ENCODE assay signal across 9 cellular contexts in the genomic region with DNA sequence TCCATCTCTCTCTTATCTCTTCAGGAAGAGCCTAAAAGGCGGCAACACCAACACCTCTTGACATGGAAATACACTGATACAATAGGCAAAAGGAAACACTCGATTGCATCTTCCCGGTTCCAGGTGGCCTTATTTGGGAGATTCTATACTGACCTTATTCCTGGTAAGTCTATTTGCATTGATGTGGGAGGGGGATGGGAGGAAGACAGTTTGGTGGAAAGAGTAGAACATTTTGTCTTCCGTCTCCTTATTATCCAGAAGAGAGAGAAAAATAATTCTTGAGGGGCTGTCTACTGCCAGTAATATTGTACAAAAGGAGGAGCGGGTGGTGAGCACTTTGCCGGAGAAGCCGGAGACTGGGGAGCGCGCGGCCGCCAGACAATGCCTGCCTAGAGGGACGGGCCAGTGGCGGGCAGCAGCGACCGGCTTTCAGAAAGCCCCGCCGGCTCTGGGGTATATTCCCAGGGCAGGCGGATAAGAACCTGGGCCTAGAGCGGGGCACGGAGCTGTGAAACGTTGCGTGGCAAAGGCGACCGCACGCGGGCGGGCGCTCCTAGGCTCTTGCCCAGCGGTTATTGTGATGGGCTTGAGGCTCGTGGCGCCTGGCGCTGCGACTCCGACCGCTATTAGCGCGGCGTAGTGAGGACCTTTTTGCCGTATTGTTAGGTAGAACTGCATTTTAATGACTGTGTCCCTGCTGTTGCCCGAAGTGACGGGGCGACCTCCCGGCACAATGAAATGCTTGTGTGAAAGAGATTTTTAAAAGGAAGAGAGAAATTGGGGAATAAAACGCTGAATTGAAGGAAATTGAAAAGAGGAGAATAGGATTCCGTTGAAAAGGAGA. TPM values are rescaled to one million over a fixed set of nuclear protein-coding genes. Genes with fewer than 3 reads are reported as not detected.
DNase-seq lines count a peak whose midpoint lies in the region; ATAC-seq, FAIRE-seq and TF ChIP-seq lines count a peak whose summit lies in the region.
"Had no signal": no experiment of that assay in that cellular context is flagged by ENCODE, and none has a peak within 500 bp of the region (broad histone marks: within the 10 kb centered on the region; RNA-seq: fewer than 3 reads in every experiment).

No MANE protein-coding gene starts in this region.

- H3K4ac ChIP-seq in mesenchymal stem cell (ENCODE audit: low read depth in 1 of 2, low read length in 2 of 2), result no peak overlapping the region

- no peaks in the 10 kb centered on the region for H3K79me2 ChIP-seq in K562 (ENCODE audit: control insufficient read depth, insufficient read depth, low read length)

- DNase-seq in AG20443 (ENCODE audit: low spot score), result peak; percentile 55
- no peak for DNase-seq in HFF-Myc (ENCODE audit: extremely low read depth, low read depth)
- DNase-seq in K562 (ENCODE audit: extremely low read depth in 1 of 4, low spot score in 3 of 4), result no peak
- peak; percentile 49 for DNase-seq in mesenchymal stem cell
- DNase-seq in mesenteric fat pad (ENCODE audit: low spot score), result no peak
- no peak for DNase-seq in effector CD4-positive, alpha-beta T cell
- no peak for DNase-seq in omental fat pad (ENCODE audit: low spot score)

- H3K27ac ChIP-seq in K562 (ENCODE audit: extremely low read depth, low read depth, low read length) (no peak overlapping the region), mesenchymal stem cell (ENCODE audit: low read length, poor library complexity, severe bottlenecking) (peak overlapping the region; percentile 14)

- TF ChIP-seq POLR2A in K562 (conservative IDR thresholded peaks at IDR 0.05), result no peak

- POLR2A ChIA-PET in K562 (lab: Yijun Ruan, JAX), result interaction anchor here (1.2 kb wide), 1 partner anchor 11 kb away, joined by 3 read pairs; no protein-coding TSS in a partner anchor

- H3K18ac ChIP-seq in mesenchymal stem cell (ENCODE audit: low read depth in 1 of 2, low read length in 2 of 2), result no peak overlapping the region

- no peak overlapping the region for H2BK12ac ChIP-seq in mesenchymal stem cell (ENCODE audit: low read length in 2 of 2)

- H4K8ac ChIP-seq in mesenchymal stem cell (ENCODE audit: low read length), result no peak overlapping the region

- no peak for TF ChIP-seq CTCF in HFF-Myc (IDR thresholded peaks at IDR 0.05; ENCODE audit: low read depth, low read length, missing control alignments)
- no peak for TF ChIP-seq CTCF in K562 (IDR thresholded peaks at IDR 0.05 in 2 of 3, conservative IDR thresholded peaks at IDR 0.05 in 1 of 3; ENCODE audit: insufficient read depth in 2 of 3, low read depth in 1 of 3, low read length in 3 of 3)
- no peak for TF ChIP-seq CTCF in omental fat pad (IDR thresholded peaks at IDR 0.05)

- in situ Hi-C loops in K562 (cut with MboI), result no loop called here

- no peak overlapping the region for H3K4me2 ChIP-seq in K562 (ENCODE audit: insufficient read depth, low read length)
- H3K4me2 ChIP-seq in mesenchymal stem cell (ENCODE audit: low read length, poor library complexity, severe bottlenecking), result peak overlapping the region; percentile 87

- no peak for TF ChIP-seq EP300 in K562 (IDR thresholded peaks at IDR 0.05; ENCODE audit: low read length)

- CTCF ChIA-PET in K562 (lab: Yijun Ruan, JAX; ENCODE audit: low intra/inter-chr PET ratio), result no interaction called here

- no peaks in the 10 kb centered on the region for H3K9me1 ChIP-seq in K562 (ENCODE audit: control insufficient read depth, insufficient read depth, low read length)

- FAIRE-seq in K562 (lab: Jason Lieb, UNC), result no peak

- no peaks in the 10 kb centered on the region; the same call in 1 of the 2 replicates for H3K9me3 ChIP-seq in K562 (replicated peaks; ENCODE audit: control insufficient read depth, insufficient read depth, low read depth, low read length)
- H3K9me3 ChIP-seq in mesenchymal stem cell (ENCODE audit: control insufficient read depth, low read length), result no peaks in the 10 kb centered on the region

- WGBS in K562 (ENCODE audit: insufficient coverage, low coverage, missing lambda C conversion rate), result 94% methylated on average over 40 of the region's 45 CpGs
- 2% methylated on average over 45 of the region's 45 CpGs for WGBS in mesenchymal stem cell

- no peaks in the 10 kb centered on the region for H4K20me1 ChIP-seq in K562 (replicated peaks; ENCODE audit: control insufficient read depth, insufficient read depth, low read length)

- peaks cover 0 to 2% of the 10 kb centered on the region in 2 experiments; a peak in 1 of 5 replicates for H3K4me1 ChIP-seq in K562 (replicated peaks in 1 of 2; ENCODE audit: control insufficient read depth in 2 of 2, insufficient read depth in 2 of 2, low read length in 2 of 2)
- peaks cover 13% of the 10 kb centered on the region for H3K4me1 ChIP-seq in mesenchymal stem cell (ENCODE audit: control insufficient read depth, insufficient read depth, low read depth, low read length)

- H3K4me3 ChIP-seq in HFF-Myc (replicated peaks; ENCODE audit: low read depth, low read length), result peak overlapping the region; percentile 31
- no peak overlapping the region for H3K4me3 ChIP-seq in K562
- peak overlapping the region; percentile 56 to 59 for H3K4me3 ChIP-seq in mesenchymal stem cell (ENCODE audit: insufficient read depth in 1 of 2, low read depth in 1 of 2, low read length in 2 of 2)

- H2AK5ac ChIP-seq in mesenchymal stem cell (ENCODE audit: low read length, severe bottlenecking), result no peak overlapping the region

- H2AFZ ChIP-seq in K562 (ENCODE audit: low read depth, low read length) (no peak overlapping the region), mesenchymal stem cell (ENCODE audit: low read depth, low read length) (no peak overlapping the region)

- no peaks in the 10 kb centered on the region for H3K36me3 ChIP-seq in K562 (ENCODE audit: control insufficient read depth, insufficient read depth, low read length)
- H3K36me3 ChIP-seq in mesenchymal stem cell (ENCODE audit: control insufficient read depth in 1 of 2, insufficient read depth in 2 of 2, low read depth in 1 of 2, low read length in 2 of 2), result peaks cover 0 to 37% of the 10 kb centered on the region in 2 experiments

- no peaks in the 10 kb centered on the region for H3K27me3 ChIP-seq in K562 (ENCODE audit: control insufficient read depth in 2 of 2, insufficient read depth in 2 of 2, low read length in 2 of 2)
- H3K27me3 ChIP-seq in mesenchymal stem cell (ENCODE audit: control insufficient read depth in 1 of 2, insufficient read depth in 1 of 2, low read length in 2 of 2), result no peaks in the 10 kb centered on the region

- H2BK5ac ChIP-seq in mesenchymal stem cell (ENCODE audit: low read depth, low read length, poor library complexity, severe bottlenecking), result no peak overlapping the region

- H3K79me1 ChIP-seq in mesenchymal stem cell (replicated peaks; ENCODE audit: low read length, poor library complexity, severe bottlenecking), result peaks cover 2% of the 10 kb centered on the region

- intact Hi-C loops in K562 (cut with micrococcal nuclease), result no loop called here

- H3K23ac ChIP-seq in mesenchymal stem cell (ENCODE audit: low read length in 2 of 2), result no peak overlapping the region

- no peak overlapping the region for H3K14ac ChIP-seq in mesenchymal stem cell (ENCODE audit: low read length in 2 of 2)

- no peak overlapping the region for H4K91ac ChIP-seq in mesenchymal stem cell (ENCODE audit: low read length)

- BruUV-seq in K562 (replicated peaks; lab: Mats Ljungman, UMichigan), result no TSS peak

- H2BK120ac ChIP-seq in mesenchymal stem cell (ENCODE audit: low read depth, low read length), result no peak overlapping the region

- TF ChIP-seq RAD21 in K562 (CRISPR knock-in tag; conservative IDR thresholded peaks at IDR 0.05 in 1 of 2, IDR thresholded peaks at IDR 0.05 in 1 of 2), result no peak

- H3K9ac ChIP-seq in K562 (ENCODE audit: insufficient read depth in 1 of 2, low read depth in 2 of 2, low read length in 2 of 2) (no peak overlapping the region), mesenchymal stem cell (ENCODE audit: low read length) (no peak overlapping the region)

- H2BK15ac ChIP-seq in mesenchymal stem cell (ENCODE audit: low read depth, poor library complexity, severe bottlenecking), result peak overlapping the region; percentile 65

- no peak for ATAC-seq in K562
- ATAC-seq in GM21381 (IDR thresholded peaks at IDR 0.05; ENCODE audit: unreplicated experiment), result no peak
- ATAC-seq in omental fat pad (ENCODE audit: low FRiP score), result no peak
- ATAC-seq: HCT116 had no signal

TF ChIP-seq in K562, 482 proteins besides CTCF, POLR2A, EP300 and RAD21 (continues in another document):
- TF ChIP-seq, protein P1, sequence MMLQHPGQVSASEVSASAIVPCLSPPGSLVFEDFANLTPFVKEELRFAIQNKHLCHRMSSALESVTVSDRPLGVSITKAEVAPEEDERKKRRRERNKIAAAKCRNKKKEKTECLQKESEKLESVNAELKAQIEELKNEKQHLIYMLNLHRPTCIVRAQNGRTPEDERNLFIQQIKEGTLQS (IDR thresholded peaks at IDR 0.05), result peak; percentile 26; the same call in 1 of the 2 replicates
- TF ChIP-seq, protein P1 (CRISPR knock-in tag; conservative IDR thresholded peaks at IDR 0.05), result no peak
- TF ChIP-seq HMGN3 (IDR thresholded peaks at IDR 0.05; ENCODE audit: borderline replicate concordance, extremely low read depth, insufficient read length, low read depth, low read length), result no peak

RNA-seq across cellular contexts. Expression of gene PRDM8, which starts 0.5 kb away (rescaled TPM):
- not detected in 2 replicates for total RNA-seq in K562 (2011; cell fraction: chromatin; rRNA removed; ENCODE audit: low replicate concordance)
- not detected in 2 replicates for total RNA-seq in K562 (2011; cell fraction: nucleolus; rRNA removed)
- not detected in 2 replicates for total RNA-seq in K562 (2011; cell fraction: nucleoplasm; rRNA removed)
- total RNA-seq in K562 (2014; rRNA removed) (not detected in 2 replicates), K562 (2014; rRNA removed; fragmentation: Illumina TruSeq; extraction: Trizol) (not detected in 2 replicates), K562 (2015; rRNA removed; fragmentation: Illumina TruSeq; extraction: Trizol) (not detected in 2 replicates), K562 (2021) (0.07 and 0.40 TPM in 2 replicates), mesenteric fat pad (2.6 TPM), omental fat pad (1 to 10 TPM; 1.4 to 5.2 (median 3.2) TPM)
- polyA plus RNA-seq in K562 (2011; rRNA removed) (not detected in 2 replicates), K562 (2014; fragmentation: Illumina TruSeq; extraction: Trizol) (not detected in 2 replicates), K562 (2014; fragmentation: Nextera tagmentation; extraction: Ambion mirVana) (not detected), K562 (2014; rRNA removed) (not detected in 2 replicates)
- polyA plus RNA-seq in K562 (2011; cell fraction: cytosol; rRNA removed), result not detected in 2 replicates
- not detected in 2 replicates for polyA plus RNA-seq in K562 (2011; cell fraction: nucleus; rRNA removed)
- not detected in 2 replicates for polyA plus RNA-seq in K562 (2012)
- polyA minus RNA-seq in K562 (2011; rRNA and poly(A)+ RNA removed), result not detected in 2 replicates
- polyA minus RNA-seq in K562 (2011; cell fraction: cytosol; rRNA and poly(A)+ RNA removed), result not detected in 2 replicates
- polyA minus RNA-seq in K562 (2011; cell fraction: nucleus; rRNA and poly(A)+ RNA removed), result not detected in 2 replicates
- polyA plus RNA-seq in mesenchymal stem cell (2013, experiment 1 of 2), result 2.1 TPM
- polyA plus RNA-seq in mesenchymal stem cell (2013, experiment 2 of 2), result 1.8 TPM

Comparison
In these comparisons a context has a peak if more than half of its experiments do, and no peak if none do; other contexts are left out.
1. DNase-seq: peak in AG20443 (single experiment) and mesenchymal stem cell (single experiment); none in HFF-Myc (single experiment), K562 (0 of 4), mesenteric fat pad (single experiment), effector CD4-positive, alpha-beta T cell (single experiment) and omental fat pad (single experiment).